Comparison of ENCODE assay signal across 22 cellular contexts in genomic region chr1:39971138-39971537, GRCh38.
"Had no signal": no experiment of that assay in that cellular context is flagged by ENCODE, and none has a peak within 500 bp of the region (broad histone marks: within the 10 kb centered on the region; RNA-seq: fewer than 3 reads in every experiment).

No MANE protein-coding gene starts in this region.

- H3K4me1 ChIP-seq: prostate gland had no signal

- ATAC-seq: activated CD4-positive, alpha-beta T cell treated with anti-CD3 and anti-CD28 coated beads for 36 hours; activated naive CD4-positive, alpha-beta T cell treated with anti-CD3 and anti-CD28 coated beads, Interleukin-2, amount 50 U/mL, for 72 hours; activated T-cell treated with anti-CD3 and anti-CD28 coated beads, Interleukin-2, amount 50 U/mL, for 72 hours; naive thymus-derived CD4-positive, alpha-beta T cell; stimulated activated memory B cell treated with anti-CD40 and anti-IgM and Interleukin-4, amounts not matched to agents 10 μg/mL and 1 μg/mL and 100 μg/mL, for 72 hours; stimulated activated naive CD8-positive, alpha-beta T cell treated with anti-CD3 and anti-CD28 coated beads, Interleukin-15, amount 100 ng/mL, for 72 hours had no signal

- H3K9me3 ChIP-seq: esophagus squamous epithelium, pancreas, prostate gland, sigmoid colon had no signal

- H3K27ac ChIP-seq: pancreas, prostate gland, sigmoid colon had no signal

- H3K4me3 ChIP-seq: esophagus squamous epithelium, pancreas, prostate gland, sigmoid colon, smooth muscle cell had no signal

- H3K27me3 ChIP-seq: pancreas, sigmoid colon had no signal

- DNase-seq: activated CD4-positive, alpha-beta T cell treated with anti-CD3 and anti-CD28 coated beads for 36 hours; activated CD4-positive, CD25-positive, alpha-beta regulatory T cell; activated naive CD4-positive, alpha-beta T cell; activated T-cell treated with anti-CD3 and anti-CD28 coated beads for 4 hours; activated T-cell treated with anti-CD3 and anti-CD28 coated beads, Interleukin-2, amount 50 U/mL, for 72 hours; endodermal cell; esophagus squamous epithelium; foreskin melanocyte; naive thymus-derived CD4-positive, alpha-beta T cell; nucleus accumbens; pancreas; retina; sigmoid colon; stimulated activated CD4-positive, alpha-beta T cell treated with anti-CD3 and anti-CD28 coated beads, Interleukin-1b, Interleukin-23, amount 100 ng/mL, for 48 hours; stimulated activated CD4-positive, alpha-beta T cell treated with anti-CD3 and anti-CD28 coated beads, Interleukin-4, amount 100 ng/mL, for 4 hours; stimulated activated CD8-positive, alpha-beta memory T cell treated with anti-CD3 and anti-CD28 coated beads, Interleukin-4, amount 100 ng/mL, for 48 hours; stimulated activated naive CD8-positive, alpha-beta T cell treated with anti-CD3 and anti-CD28 coated beads, Interleukin-15, amount 100 ng/mL, for 72 hours; substantia nigra had no signal

- H3K36me3 ChIP-seq: pancreas, prostate gland, sigmoid colon had no signal
